ENCODE assay signal across 20 cellular contexts in genomic region chr11:128882451-128882850, GRCh38. TPM values are rescaled to one million over a fixed set of nuclear protein-coding genes. Genes with fewer than 3 reads are reported as not detected.
DNase-seq lines count a peak whose midpoint lies in the region; ATAC-seq and TF ChIP-seq lines count a peak whose summit lies in the region.
"Had no signal": no experiment of that assay in that cellular context is flagged by ENCODE, and none has a peak within 500 bp of the region (broad histone marks: within the 10 kb centered on the region; RNA-seq: fewer than 3 reads in every experiment).

No MANE protein-coding gene starts in this region.

- H3K27ac ChIP-seq in body of pancreas (peak overlapping the region in 2 of 4 donors; percentile 24 to 44), gastrocnemius medialis (no peak overlapping the region)

- TF ChIP-seq CTCF in body of pancreas (IDR thresholded peaks at IDR 0.05): no peak
- no peak for TF ChIP-seq CTCF in gastrocnemius medialis (IDR thresholded peaks at IDR 0.05 in 4 of 5, conservative IDR thresholded peaks at IDR 0.05 in 1 of 5)
- no peak for TF ChIP-seq CTCF in mesothelial cell of epicardium (IDR thresholded peaks at IDR 0.05; ENCODE audit: unreplicated experiment)

- no peaks in the 10 kb centered on the region for H3K36me3 Mint-ChIP-seq in mesothelial cell of epicardium
- H3K36me3 Mint-ChIP-seq: CD4-positive, alpha-beta memory T cell had no signal

- H3K36me3 ChIP-seq in body of pancreas (replicated peaks in 1 of 2; ENCODE audit: insufficient read depth in 1 of 2, low read depth in 2 of 2): no peaks in the 10 kb centered on the region
- H3K36me3 ChIP-seq in gastrocnemius medialis: no peaks in the 10 kb centered on the region

- no peaks in the 10 kb centered on the region for H3K27me3 ChIP-seq in body of pancreas
- peaks cover 0 to 2% (median 0%) of the 10 kb centered on the region in 3 donors for H3K27me3 ChIP-seq in gastrocnemius medialis

- peaks cover 41% of the 10 kb centered on the region for H3K27me3 Mint-ChIP-seq in mesothelial cell of epicardium (ENCODE audit: low read depth)

- H3K9me3 ChIP-seq in body of pancreas (no peaks in the 10 kb centered on the region), gastrocnemius medialis (no peaks in the 10 kb centered on the region)

- no peak overlapping the region for H3K27ac Mint-ChIP-seq in mesothelial cell of epicardium
- H3K27ac Mint-ChIP-seq: GM23338, H9 had no signal

- no peaks in the 10 kb centered on the region for H3K4me1 Mint-ChIP-seq in mesothelial cell of epicardium

- intact Hi-C loops in cardiac septum (cut with DNase I): no loop called here
- intact Hi-C loops in left ventricle myocardium superior (cut with micrococcal nuclease): no loop called here
- intact Hi-C loops in body of pancreas (cut with DNase I): loop anchor here (2.0 kb wide), 1 partner anchor 76 kb away; no protein-coding TSS in a partner anchor
- intact Hi-C loops in gastrocnemius medialis (cut with DNase I; ENCODE audit: low total_unique reads): no loop called here

- DNase-seq in cardiac septum (ENCODE audit: low spot score) (peak; percentile 44), left ventricle myocardium superior (no peak), body of pancreas (peak; percentile 56 to 75 (median 68)), mesenteric fat pad (ENCODE audit: low spot score) (peak; percentile 11), gastrocnemius medialis (no peak), mesothelial cell of epicardium (ENCODE audit: low spot score in 2 of 2, unreplicated experiment in 2 of 2) (no peak)
- DNase-seq: C1 segment of cervical spinal cord; Calu3; CD4-positive, alpha-beta memory T cell; COR-L47; DMS79; EL; GF-D8; H9 had no signal

- no peaks in the 10 kb centered on the region for H3K9me3 Mint-ChIP-seq in mesothelial cell of epicardium
- H3K9me3 Mint-ChIP-seq: CD4-positive, alpha-beta memory T cell; GM23338; H9 had no signal

- 40 to 54% methylated on average over 5 of the region's 5 CpGs for WGBS in body of pancreas, 2 donors

- H3K4me3 ChIP-seq in body of pancreas: no peak overlapping the region
- H3K4me3 ChIP-seq in gastrocnemius medialis: no peak overlapping the region
- H3K4me3 ChIP-seq: GM23338 had no signal

- peaks cover 30% of the 10 kb centered on the region for H3K4me1 ChIP-seq in body of pancreas
- no peaks in the 10 kb centered on the region for H3K4me1 ChIP-seq in gastrocnemius medialis

- ATAC-seq in left ventricle myocardium superior: no peak
- peak; percentile 68 for ATAC-seq in body of pancreas
- no peak for ATAC-seq in gastrocnemius medialis
- no peak for ATAC-seq in HG03354 (IDR thresholded peaks at IDR 0.05; ENCODE audit: poor library complexity, severe bottlenecking, unreplicated experiment)
- ATAC-seq: GM23338, HCT116 had no signal

- TF ChIP-seq POLR2A in body of pancreas (IDR thresholded peaks at IDR 0.05): no peak
- no peak for TF ChIP-seq POLR2A in gastrocnemius medialis (IDR thresholded peaks at IDR 0.05)

- H3K4me3 Mint-ChIP-seq in mesothelial cell of epicardium: no peak overlapping the region
- H3K4me3 Mint-ChIP-seq: CD4-positive, alpha-beta memory T cell; GM23338; H9 had no signal

- in situ Hi-C loops in gastrocnemius medialis (cut with MboI; ENCODE audit: low sequenced_read_pairs in 4 of 4): loop anchor here in 1 of 4 donors (5.0 to 25.0 kb wide), 2 partner anchors 70 to 455 kb away; no protein-coding TSS in a partner anchor

RNA-seq across cellular contexts. Expression of gene KCNJ5, which starts 8.7 kb away (rescaled TPM):
- 12.1 TPM for total RNA-seq in cardiac septum
- 7.2 TPM for total RNA-seq in left ventricle myocardium superior
- 10 to 100 TPM in 1 of 2 donors, 1 to 10 TPM in 1; 6.3 to 13.7 TPM for total RNA-seq in body of pancreas
- 4.6 TPM for total RNA-seq in mesenteric fat pad
- total RNA-seq in gastrocnemius medialis: under 1 TPM in 2 of 4 donors, not detected in 2; 0.24 to 0.46 TPM
- total RNA-seq in mesothelial cell of epicardium: 0.09 to 0.23 TPM (median 0.11 TPM) in 3 replicates
- total RNA-seq: A673, Calu3, GM23338, H4 had no signal

RNA-seq across cellular contexts. Expression of gene KCNJ1, which starts 15.4 kb away (rescaled TPM):
- not detected for total RNA-seq in cardiac septum
- 0.07 TPM for total RNA-seq in left ventricle myocardium superior
- not detected for total RNA-seq in body of pancreas
- not detected for total RNA-seq in mesenteric fat pad
- total RNA-seq in gastrocnemius medialis: 1 to 10 TPM in 1 of 4 donors, not detected in 3; 3.1 TPM
- total RNA-seq in mesothelial cell of epicardium: not detected in 3 replicates
- total RNA-seq: A172, A673, Calu3, GM23338, H4, H9 had no signal

Comparison
In these comparisons a context has a peak if more than half of its experiments do, and no peak if none do; other contexts are left out.
1. DNase-seq: peak in cardiac septum (single experiment), body of pancreas (4 of 4) and mesenteric fat pad (single experiment); none in left ventricle myocardium superior (single experiment), gastrocnemius medialis (0 of 2) and mesothelial cell of epicardium (0 of 2).